Comparison of ENCODE assay signal across 10 cellular contexts in the genomic region with DNA sequence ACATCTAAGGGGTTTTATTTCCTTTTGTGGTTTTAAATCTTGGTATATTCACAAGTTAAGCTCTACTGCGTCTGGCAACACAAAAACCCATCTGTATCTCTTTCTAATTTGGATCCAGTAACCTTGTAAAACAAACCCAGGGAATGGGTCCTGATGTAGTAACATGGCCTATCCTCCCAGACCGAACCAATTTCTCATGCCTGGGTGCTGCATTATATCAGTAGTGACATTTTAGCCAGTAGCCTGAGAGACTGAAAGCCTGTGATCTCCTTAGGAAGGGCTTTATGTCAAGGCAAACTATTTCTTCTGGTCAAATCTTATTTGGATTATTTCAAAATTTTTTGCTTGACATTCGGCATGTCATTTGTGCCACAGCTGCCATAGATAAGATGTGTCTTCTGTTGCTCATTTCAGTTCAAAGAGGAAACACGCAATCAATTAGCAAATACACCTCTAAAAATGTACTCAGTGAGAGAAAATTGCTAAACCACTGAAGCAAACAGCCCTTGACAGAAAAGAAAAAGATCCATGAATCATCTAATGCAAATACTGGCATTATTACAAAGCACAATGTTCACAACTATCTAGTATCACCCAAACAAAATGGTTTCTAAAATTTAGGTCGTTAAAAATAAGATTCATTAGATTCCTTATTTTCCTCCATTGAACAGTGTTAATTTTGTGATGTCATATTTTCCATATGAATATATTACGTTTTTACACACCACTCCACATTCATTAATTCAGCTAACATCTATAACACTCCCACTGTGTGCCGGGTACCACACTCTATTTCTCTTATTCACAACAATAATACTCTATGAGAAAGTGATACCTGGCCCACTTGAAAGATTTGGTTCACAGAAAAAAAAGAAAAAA. TPM values are rescaled to one million over a fixed set of nuclear protein-coding genes. Genes with fewer than 3 reads are reported as not detected.
DNase-seq lines count a peak whose midpoint lies in the region; ATAC-seq and TF ChIP-seq lines count a peak whose summit lies in the region.
"Had no signal": no experiment of that assay in that cellular context is flagged by ENCODE, and none has a peak within 500 bp of the region (broad histone marks: within the 10 kb centered on the region; RNA-seq: fewer than 3 reads in every experiment).

No MANE protein-coding gene starts in this region.

- DNase-seq in right atrium auricular region (ENCODE audit: low spot score) (no peak), left ventricle myocardium superior (no peak), SK-N-MC (ENCODE audit: low read depth, low spot score) (no peak), left lung (no peak), vagina (ENCODE audit: extremely low spot score in 2 of 2) (no peak), kidney glomerular epithelial cell (lab: John Stamatoyannopoulos, UW) (no peak), D341Med (ENCODE audit: low spot score) (no peak), germinal center (ENCODE audit: low spot score) (no peak)
- DNase-seq: activated T-cell treated with anti-CD3 and anti-CD28 coated beads, Interleukin-2, amount 50 U/mL, for 4 hours; stimulated activated CD4-positive, alpha-beta T cell treated with anti-CD3 and anti-CD28 coated beads, Interleukin-2, amount 100 ng/mL, for 48 hours had no signal

- peaks cover 0 to 69% of the 10 kb centered on the region in 2 donors for H3K4me1 ChIP-seq in right atrium auricular region
- peaks cover 45 to 84% of the 10 kb centered on the region in 2 donors for H3K4me1 ChIP-seq in left lung
- peaks cover 85% of the 10 kb centered on the region for H3K4me1 ChIP-seq in vagina

- TF ChIP-seq POLR2A in vagina (IDR thresholded peaks at IDR 0.05) = no peak

- TF ChIP-seq CTCF in right atrium auricular region (IDR thresholded peaks at IDR 0.05) (no peak), left lung (IDR thresholded peaks at IDR 0.05) (no peak), vagina (IDR thresholded peaks at IDR 0.05) (no peak)

- H3K27me3 ChIP-seq in right atrium auricular region (no peaks in the 10 kb centered on the region), left lung (no peaks in the 10 kb centered on the region), vagina (no peaks in the 10 kb centered on the region)

- intact Hi-C loops in left ventricle myocardium superior (cut with micrococcal nuclease) = no loop called here
- intact Hi-C loops in left lung (cut with DNase I) = no loop called here
- intact Hi-C loops in vagina (cut with DNase I) = no loop called here

- H3K4me3 ChIP-seq in right atrium auricular region (no peak overlapping the region), SK-N-MC (peak overlapping the region; percentile 9; the same call in 1 of the 2 replicates), left lung (no peak overlapping the region), vagina (no peak overlapping the region)

- H3K27ac ChIP-seq in right atrium auricular region (peak overlapping the region; percentile 35 to 95), SK-N-MC (no peak overlapping the region), left lung (peak overlapping the region; percentile 37 to 97), vagina (peak overlapping the region; percentile 99)

- ATAC-seq in left ventricle myocardium superior (no peak), left lung (no peak)
- ATAC-seq: activated T-cell treated with anti-CD3 and anti-CD28 coated beads, Interleukin-2, amount 50 U/mL, for 4 hours had no signal

- H3K9me3 ChIP-seq in right atrium auricular region (no peaks in the 10 kb centered on the region), SK-N-MC (ENCODE audit: low read depth, low read length) (no peaks in the 10 kb centered on the region), left lung (no peaks in the 10 kb centered on the region), vagina (no peaks in the 10 kb centered on the region)

- no peak overlapping the region for H3K9ac ChIP-seq in SK-N-MC (ENCODE audit: insufficient read length)

- no peaks in the 10 kb centered on the region for H3K36me3 ChIP-seq in right atrium auricular region
- no peaks in the 10 kb centered on the region for H3K36me3 ChIP-seq in SK-N-MC (ENCODE audit: insufficient read depth, low read length)
- no peaks in the 10 kb centered on the region for H3K36me3 ChIP-seq in left lung
- no peaks in the 10 kb centered on the region for H3K36me3 ChIP-seq in vagina

RNA-seq across cellular contexts. Expression of a gene that starts 4.0 kb away (rescaled TPM):
- 100 to 1,000 TPM; 186 to 225 TPM for total RNA-seq in right atrium auricular region
- 203 TPM for total RNA-seq in left ventricle myocardium superior
- total RNA-seq in left lung = 100 to 1,000 TPM; 121 to 126 TPM
- 139 TPM for total RNA-seq in vagina

RNA-seq across cellular contexts. Expression of a gene that starts 55.0 kb away (rescaled TPM):
- total RNA-seq in right atrium auricular region (10 to 100 TPM; 31.2 to 60.4 TPM), left ventricle myocardium superior (39.0 TPM), left lung (10 to 100 TPM; 71.9 to 89.5 TPM), vagina (78.1 TPM)
